28 cellular contexts compared by ENCODE assay signal in genomic region chr15:48012191-48012590, GRCh38.
"Had no signal": no experiment of that assay in that cellular context is flagged by ENCODE, and none has a peak within 500 bp of the region (broad histone marks: within the 10 kb centered on the region; RNA-seq: fewer than 3 reads in every experiment).

No MANE protein-coding gene starts in this region.

- DNase-seq: activated B cell treated with CpG ODN at 0.5 μM for 24 hours; activated CD4-positive, alpha-beta memory T cell treated with anti-CD3 and anti-CD28 coated beads for 36 hours; activated CD4-positive, alpha-beta T cell treated with anti-CD3 and anti-CD28 coated beads for 4 hours; activated CD4-positive, alpha-beta T cell treated with anti-CD3 and anti-CD28 coated beads, Interleukin-2, amount 10 ng/mL, durations not matched to agents 24 days and 14 days; activated CD4-positive, alpha-beta T cell treated with anti-CD3 and anti-CD28 coated beads, Interleukin-2, amount 50 U/mL, for 1 hour; activated CD4-positive, alpha-beta T cell treated with anti-CD3 and anti-CD28 coated beads, Interleukin-2, amount 50 U/mL, for 4 hours; activated CD4-positive, CD25-positive, alpha-beta regulatory T cell treated with anti-CD3 and anti-CD28 coated beads, Interleukin-2, amount 50 U/mL, for 72 hours; activated CD8-positive, alpha-beta memory T cell treated with anti-CD3 and anti-CD28 coated beads, Interleukin-2, amount 50 U/mL, for 4 hours; activated CD8-positive, alpha-beta T cell treated with anti-CD3 and anti-CD28 coated beads for 36 hours; activated effector memory CD4-positive, alpha-beta T cell treated with anti-CD3 and anti-CD28 coated beads, Interleukin-2, amount 50 U/mL, for 16 hours; activated gamma-delta T cell treated with Interleukin-2 at 50 U/mL for 16 hours; activated naive CD4-positive, alpha-beta T cell; activated naive CD4-positive, alpha-beta T cell treated with anti-CD3 and anti-CD28 coated beads for 36 hours; activated naive CD4-positive, alpha-beta T cell treated with anti-CD3 and anti-CD28 coated beads, Interleukin-2, amount 50 U/mL, for 16 hours; activated naive CD8-positive, alpha-beta T cell treated with anti-CD3 and anti-CD28 coated beads for 36 hours; activated T-cell treated with anti-CD3 and anti-CD28 coated beads for 4 hours; activated T-cell treated with anti-CD3 and anti-CD28 coated beads, Interleukin-2, amount 50 U/mL, for 1 hour; activated T-cell treated with anti-CD3 and anti-CD28 coated beads, Interleukin-2, amount 50 U/mL, for 4 hours; activated T-cell treated with anti-CD3 and anti-CD28 coated beads, Interleukin-2, amount 50 U/mL, for 72 hours; adrenal gland; amniotic stem cell; aorta; body of pancreas; brain microvascular endothelial cell; central memory CD4-positive, alpha-beta T cell; T-helper 1 cell; T-helper 2 cell; T-helper 9 cell had no signal
